ENCODE assay signal across 8 cellular contexts in genomic region chr6:131453803-131454202, GRCh38.
"Had no signal": no experiment of that assay in that cellular context is flagged by ENCODE, and none has a peak within 500 bp of the region (broad histone marks: within the 10 kb centered on the region; RNA-seq: fewer than 3 reads in every experiment).

No MANE protein-coding gene starts in this region.

- H3K9me3 ChIP-seq: HAP-1 had no signal

- H3K4me3 ChIP-seq: GM23248, GM23338, HAP-1 had no signal

- H3K36me3 ChIP-seq: HAP-1 had no signal

- DNase-seq: GM23248, GOT3, H7, H9, HCEC 1CT, HFFc6 had no signal

- H3K27ac ChIP-seq: GM23248 had no signal

- H3K4me1 ChIP-seq: HAP-1 had no signal
